In the genomic region with DNA sequence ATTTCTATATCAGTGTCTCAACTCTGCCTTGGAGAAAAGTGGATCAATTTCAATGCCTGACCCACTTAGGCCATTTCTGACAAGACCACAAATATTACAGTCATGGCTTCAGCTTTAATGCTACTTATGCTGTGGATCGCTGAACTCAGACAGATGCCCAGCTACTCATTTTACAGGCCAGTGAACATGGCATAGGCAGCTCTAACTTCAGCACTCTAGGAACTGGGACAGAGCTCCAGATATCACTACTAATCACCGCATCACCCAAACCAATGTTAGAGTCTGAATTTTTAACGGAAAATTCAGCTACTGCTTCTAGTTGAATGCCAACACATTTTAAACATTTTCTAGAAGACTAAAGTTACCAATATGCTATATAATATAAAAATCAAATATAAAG, we compare ENCODE assay signal across 24 cellular contexts.
"Had no signal": no experiment of that assay in that cellular context is flagged by ENCODE, and none has a peak within 500 bp of the region (broad histone marks: within the 10 kb centered on the region; RNA-seq: fewer than 3 reads in every experiment).

No MANE protein-coding gene starts in this region.

- ATAC-seq: foreskin keratinocyte; gastroesophageal sphincter; heart left ventricle; left colon; left lung; left ventricle myocardium superior; lower lobe of right lung; mucosa of descending colon; naive thymus-derived CD8-positive, alpha-beta T cell had no signal

- H3K36me3 Mint-ChIP-seq: immature natural killer cell; mesothelial cell of epicardium; naive B cell; naive thymus-derived CD8-positive, alpha-beta T cell had no signal

- H3K27ac Mint-ChIP-seq: immature natural killer cell; mesothelial cell of epicardium; naive B cell; naive thymus-derived CD8-positive, alpha-beta T cell had no signal

- H2AFZ ChIP-seq: hepatocyte had no signal

- H3K4me3 Mint-ChIP-seq: immature natural killer cell; mesothelial cell of epicardium; naive B cell; naive thymus-derived CD8-positive, alpha-beta T cell had no signal

- H3K4me2 ChIP-seq: hepatocyte had no signal

- H3K9me3 ChIP-seq: esophagus muscularis mucosa, gastroesophageal sphincter, heart left ventricle, left lung, lower lobe of right lung, mucosa of descending colon had no signal

- H3K4me1 ChIP-seq: esophagus muscularis mucosa, foreskin keratinocyte, gastroesophageal sphincter, heart left ventricle, left lung, lower lobe of right lung had no signal

- H3K36me3 ChIP-seq: esophagus muscularis mucosa, gastroesophageal sphincter, heart left ventricle, left lung, lower lobe of right lung had no signal

- H3K27me3 Mint-ChIP-seq: naive B cell; naive thymus-derived CD8-positive, alpha-beta T cell had no signal

- H3K27ac ChIP-seq: coronary artery, dorsolateral prefrontal cortex, esophagus muscularis mucosa, foreskin keratinocyte, gastroesophageal sphincter, heart left ventricle, hepatocyte, left lung, lower lobe of right lung had no signal

- H3K27me3 ChIP-seq: esophagus muscularis mucosa, foreskin keratinocyte, gastroesophageal sphincter, heart left ventricle, hepatocyte, left lung had no signal

- H3K4me1 Mint-ChIP-seq: immature natural killer cell; mesothelial cell of epicardium; naive B cell; naive thymus-derived CD8-positive, alpha-beta T cell had no signal

- H3K79me2 ChIP-seq: hepatocyte had no signal

- DNase-seq: dermis blood vessel endothelial cell; dorsolateral prefrontal cortex; effector CD4-positive, alpha-beta T cell; effector memory CD4-positive, alpha-beta T cell; heart left ventricle; hypothalamus; immature natural killer cell; islet precursor cell; kidney; kidney glomerular epithelial cell; left colon; left lung; left ventricle myocardium superior; lower lobe of right lung; mesenchymal stem cell; mucosa of descending colon; naive B cell; naive thymus-derived CD8-positive, alpha-beta T cell had no signal

- H3K4me3 ChIP-seq: coronary artery, dorsolateral prefrontal cortex, esophagus muscularis mucosa, gastroesophageal sphincter, heart left ventricle, hepatocyte, left lung, lower lobe of right lung, mucosa of descending colon had no signal
